2 cellular contexts compared by ENCODE assay signal in genomic region chr20:34943808-34944568, GRCh38.
TF ChIP-seq lines count a peak whose summit lies in the region.

No MANE protein-coding gene starts in this region.

TF ChIP-seq in SK-N-SH, 30 proteins besides CTCF, POLR2A, EP300 and RAD21:
- TF ChIP-seq NFIC (IDR thresholded peaks at IDR 0.05; ENCODE audit: borderline replicate concordance): peak; percentile 59
- TF ChIP-seq FOSL2 (IDR thresholded peaks at IDR 0.05; ENCODE audit: borderline replicate concordance, low read depth): peak; percentile 35; the same call in 1 of the 2 replicates
- TF ChIP-seq SIN3A (IDR thresholded peaks at IDR 0.05; ENCODE audit: borderline replicate concordance, low read depth, low read length): no peak

TF ChIP-seq in SK-N-SH treated with all-trans-retinoic acid at 6 μM for 48 hours, 23 proteins besides CTCF, POLR2A, EP300 and RAD21:
- TF ChIP-seq RARB (CRISPR knock-in tag; IDR thresholded peaks at IDR 0.05) (no peak), CREB5 (CRISPR knock-in tag; IDR thresholded peaks at IDR 0.05; ENCODE audit: low read depth) (no peak), TCF4 (CRISPR knock-in tag; IDR thresholded peaks at IDR 0.05; ENCODE audit: borderline replicate concordance) (no peak), PPARA (CRISPR knock-in tag; IDR thresholded peaks at IDR 0.05; ENCODE audit: borderline replicate concordance) (no peak), ARNTL (CRISPR knock-in tag; IDR thresholded peaks at IDR 0.05; ENCODE audit: borderline replicate concordance, low read depth) (no peak), CSDC2 (CRISPR knock-in tag; IDR thresholded peaks at IDR 0.05) (no peak), OSR1 (CRISPR knock-in tag; IDR thresholded peaks at IDR 0.05) (no peak), TSHZ2 (CRISPR knock-in tag; IDR thresholded peaks at IDR 0.05) (no peak), ESRRG (CRISPR knock-in tag; IDR thresholded peaks at IDR 0.05) (no peak), ZNF8 (CRISPR knock-in tag; IDR thresholded peaks at IDR 0.05) (no peak), BACH2 (CRISPR knock-in tag; IDR thresholded peaks at IDR 0.05; ENCODE audit: borderline replicate concordance) (no peak), PATZ1 (CRISPR knock-in tag; IDR thresholded peaks at IDR 0.05; ENCODE audit: borderline replicate concordance) (no peak), ZFP3 (CRISPR knock-in tag; IDR thresholded peaks at IDR 0.05) (no peak), CSRNP3 (CRISPR knock-in tag; IDR thresholded peaks at IDR 0.05) (no peak), ISL1 (CRISPR knock-in tag; IDR thresholded peaks at IDR 0.05) (no peak), ZNF70 (CRISPR knock-in tag; IDR thresholded peaks at IDR 0.05) (no peak), ZNF565 (CRISPR knock-in tag; conservative IDR thresholded peaks at IDR 0.05; ENCODE audit: low read depth) (no peak), TOX (CRISPR knock-in tag; IDR thresholded peaks at IDR 0.05; ENCODE audit: borderline replicate concordance) (no peak), ZFP30 (CRISPR knock-in tag; IDR thresholded peaks at IDR 0.05) (no peak), ZC3H10 (CRISPR knock-in tag; IDR thresholded peaks at IDR 0.05) (no peak)
TF ChIP-seq in SK-N-SH treated with all-trans-retinoic acid at 6 μM for 48 hours: peak in this region for 0.
